ENCODE assay signal across 20 cellular contexts in genomic region chr1:92169161-92169560, GRCh38. TPM values are rescaled to one million over a fixed set of nuclear protein-coding genes. Genes with fewer than 3 reads are reported as not detected.
A peak's percentile ranks its signal among the peaks of the same experiment; 100 is the strongest.
DNase-seq lines count a peak whose midpoint lies in the region; ATAC-seq lines count a peak whose summit lies in the region.
"Had no signal": no experiment of that assay in that cellular context is flagged by ENCODE, and none has a peak within 500 bp of the region (broad histone marks: within the 10 kb centered on the region; RNA-seq: fewer than 3 reads in every experiment).

No MANE protein-coding gene starts in this region.

- DNase-seq in NCI-H1092 treated with DMSO at 0.1 percent for 48 hours (lab: John Stamatoyannopoulos, UW) (peak; percentile 13), NCI-H1092 (lab: John Stamatoyannopoulos, UW) (no peak), NCI-H146 treated with DMSO at 0.1 percent for 48 hours (lab: John Stamatoyannopoulos, UW; ENCODE audit: unreplicated experiment) (peak; percentile 11), cerebellum (ENCODE audit: low spot score) (peak; percentile 33), pons (ENCODE audit: low spot score) (peak; percentile 5), NCI-H226 (no peak)
- DNase-seq: 8988T, AML-193, HFFc6, KBM-7, NCI-H187 treated with DMSO at 0.1 percent for 48 hours, NCI-H2107, NCI-H510A treated with DMSO at 0.1 percent for 48 hours, Peyer's patch, T-helper 1 cell had no signal

- ATAC-seq in GM19395 (IDR thresholded peaks at IDR 0.05; ENCODE audit: unreplicated experiment) (no peak), GM18907 (IDR thresholded peaks at IDR 0.05; ENCODE audit: unreplicated experiment) (no peak)
- ATAC-seq: HepG2 had no signal

RNA-seq across cellular contexts. Expression of gene C1orf146, which starts 48.6 kb away (rescaled TPM):
- total RNA-seq in cerebellum: not detected
- total RNA-seq: H7, HepG2, HFFc6, HT-29, Peyer's patch had no signal

Comparison
In these comparisons a context has a peak if more than half of its experiments do, and no peak if none do; other contexts are left out.
1. DNase-seq: peak in NCI-H1092 treated with DMSO at 0.1 percent for 48 hours (single experiment), NCI-H146 treated with DMSO at 0.1 percent for 48 hours (single experiment), cerebellum (single experiment) and pons (single experiment); none in NCI-H1092 (single experiment) and NCI-H226 (single experiment).